12 cellular contexts compared by ENCODE assay signal in the genomic region with DNA sequence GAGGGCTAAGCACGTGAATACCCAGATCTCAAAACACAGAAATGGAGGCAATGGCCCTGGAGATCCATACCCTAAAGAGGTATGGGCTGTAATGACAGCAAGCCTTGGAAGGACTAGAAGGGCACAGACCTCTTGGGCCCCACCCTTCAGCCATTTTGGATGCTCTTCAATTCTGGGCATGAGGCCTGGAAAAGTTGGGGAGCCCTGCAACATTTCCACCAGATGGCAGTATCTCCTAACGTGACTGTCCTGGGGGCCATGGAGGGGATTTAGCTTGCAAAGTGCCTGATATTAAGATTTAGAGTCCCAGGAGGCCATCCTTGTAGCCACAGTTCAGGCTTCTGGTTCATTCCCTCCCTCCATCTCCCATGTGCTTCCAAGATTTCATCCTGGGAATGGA. TPM values are rescaled to one million over a fixed set of nuclear protein-coding genes. Genes with fewer than 3 reads are reported as not detected.
DNase-seq lines count a peak whose midpoint lies in the region; ATAC-seq and TF ChIP-seq lines count a peak whose summit lies in the region.
"Had no signal": no experiment of that assay in that cellular context is flagged by ENCODE, and none has a peak within 500 bp of the region (broad histone marks: within the 10 kb centered on the region; RNA-seq: fewer than 3 reads in every experiment).

No MANE protein-coding gene starts in this region.

- DNase-seq in AG08396 (ENCODE audit: low spot score) (peak; percentile 38), RKO (ENCODE audit: low spot score) (peak; percentile 28), foreskin fibroblast (peak; percentile 3 to 46), coronary artery (ENCODE audit: low spot score) (no peak), prostate gland (ENCODE audit: low spot score) (no peak)
- DNase-seq: cortex of kidney, occipital lobe, trophoblast cell had no signal

- TF ChIP-seq CTCF in GM12873 (IDR thresholded peaks at IDR 0.05; ENCODE audit: insufficient read depth, low read depth, low read length, missing control alignments) (peak; percentile 43), foreskin fibroblast (IDR thresholded peaks at IDR 0.05; ENCODE audit: low read depth, low read length) (peak; percentile 43), coronary artery (IDR thresholded peaks at IDR 0.05) (no peak), prostate gland (IDR thresholded peaks at IDR 0.05) (no peak)

- H3K4me3 ChIP-seq in foreskin fibroblast (ENCODE audit: low read depth in 1 of 2, low read length in 2 of 2) = no peak overlapping the region
- no peak overlapping the region for H3K4me3 ChIP-seq in coronary artery
- no peak overlapping the region for H3K4me3 ChIP-seq in prostate gland

- no peaks in the 10 kb centered on the region for H3K4me1 ChIP-seq in prostate gland (replicated peaks)

- H3K27ac ChIP-seq in coronary artery = no peak overlapping the region
- no peak overlapping the region for H3K27ac ChIP-seq in prostate gland
- H3K27ac ChIP-seq: HL-60 had no signal

- 69% methylated on average over 2 of the region's 2 CpGs for WGBS in prostate gland

- ATAC-seq in GM19452 (IDR thresholded peaks at IDR 0.05; ENCODE audit: unreplicated experiment) (no peak), HG02571 (IDR thresholded peaks at IDR 0.05; ENCODE audit: unreplicated experiment) (no peak)

- no peaks in the 10 kb centered on the region for H3K9me3 ChIP-seq in prostate gland

- intact Hi-C loops in prostate gland (cut with DNase I) = no loop called here

- no peak for TF ChIP-seq POLR2A in prostate gland (IDR thresholded peaks at IDR 0.05)

- no peaks in the 10 kb centered on the region for H3K36me3 ChIP-seq in prostate gland

- no peaks in the 10 kb centered on the region for H3K27me3 ChIP-seq in prostate gland (replicated peaks; ENCODE audit: insufficient read depth)

RNA-seq across cellular contexts. Expression of a gene that starts 30.2 kb away (rescaled TPM):
- total RNA-seq in prostate gland = under 1 TPM in 1 of 2 donors, not detected in 1; 0.68 TPM

Comparison
In these comparisons a context has a peak if more than half of its experiments do, and no peak if none do; other contexts are left out.
1. DNase-seq: peak in AG08396 (single experiment), RKO (single experiment) and foreskin fibroblast (2 of 2); none in coronary artery (single experiment) and prostate gland (single experiment).
2. CTCF ChIP-seq: peak in GM12873 (single experiment) and foreskin fibroblast (single experiment); none in coronary artery (single experiment) and prostate gland (0 of 4).